Comparison of ENCODE assay signal across 8 cellular contexts in genomic region chr6:45741437-45742166, GRCh38.
DNase-seq lines count a peak whose midpoint lies in the region; ATAC-seq lines count a peak whose summit lies in the region.

No MANE protein-coding gene starts in this region.

- intact Hi-C loops in activated T-helper 2 cell treated with anti-CD3 and anti-CD28 coated beads, Interferon-gamma antibody, Interleukin-2, Interleukin-4, amounts not matched to agents 10 μg/mL and 5 μg/mL and 100 μg/mL, durations not matched to agents 14 hours and 24 hours and 36 hours (cut with micrococcal nuclease), result no loop called here

- H3K27me3 Mint-ChIP-seq in activated T-cell treated with anti-CD3 and anti-CD28 coated beads, Interleukin-2, amount 50 U/mL, for 4 hours (ENCODE audit: low read depth), result no peaks in the 10 kb centered on the region
- H3K27me3 Mint-ChIP-seq in activated T-helper 2 cell treated with anti-CD3 and anti-CD28 coated beads, Interferon-gamma antibody, Interleukin-2, Interleukin-4, amounts not matched to agents 10 μg/mL and 5 μg/mL and 100 μg/mL, durations not matched to agents 14 hours and 24 hours and 36 hours (ENCODE audit: low read depth), result no peaks in the 10 kb centered on the region
- peaks cover 0 to 6% of the 10 kb centered on the region in 2 donors for H3K27me3 Mint-ChIP-seq in natural killer cell treated with Interleukin-12 subunit alpha and Interleukin-12 subunit beta and Interleukin-15 and Interleukin-18, amount 100 ng/mL, for 72 hours

- DNase-seq in activated T-cell treated with anti-CD3 and anti-CD28 coated beads, Interleukin-2, amount 50 U/mL, for 4 hours, result no peak
- DNase-seq in activated T-cell treated with anti-CD3 and anti-CD28 coated beads for 4 hours, result no peak
- DNase-seq in activated T-helper 2 cell treated with anti-CD3 and anti-CD28 coated beads, Interferon-gamma antibody, Interleukin-2, Interleukin-4, amounts not matched to agents 10 μg/mL and 5 μg/mL and 100 μg/mL, durations not matched to agents 14 hours and 24 hours and 36 hours (ENCODE audit: low spot score), result no peak
- DNase-seq in natural killer cell treated with Interleukin-12 subunit alpha and Interleukin-12 subunit beta and Interleukin-15 and Interleukin-18, amount 100 ng/mL, for 72 hours (ENCODE audit: low spot score), result no peak
- no peak for DNase-seq in HUDEP-2 (lab: John Stamatoyannopoulos, UW; ENCODE audit: unreplicated experiment in 76 of 76)
- DNase-seq in EL, result no peak
- DNase-seq in hepatic stellate cell (ENCODE audit: low spot score), result no peak

- no peaks in the 10 kb centered on the region for H3K9me3 Mint-ChIP-seq in activated T-cell treated with anti-CD3 and anti-CD28 coated beads, Interleukin-2, amount 50 U/mL, for 4 hours
- H3K9me3 Mint-ChIP-seq in activated T-helper 2 cell treated with anti-CD3 and anti-CD28 coated beads, Interferon-gamma antibody, Interleukin-2, Interleukin-4, amounts not matched to agents 10 μg/mL and 5 μg/mL and 100 μg/mL, durations not matched to agents 14 hours and 24 hours and 36 hours, result no peaks in the 10 kb centered on the region
- no peaks in the 10 kb centered on the region for H3K9me3 Mint-ChIP-seq in natural killer cell treated with Interleukin-12 subunit alpha and Interleukin-12 subunit beta and Interleukin-15 and Interleukin-18, amount 100 ng/mL, for 72 hours

- no peaks in the 10 kb centered on the region for H3K36me3 Mint-ChIP-seq in activated T-cell treated with anti-CD3 and anti-CD28 coated beads, Interleukin-2, amount 50 U/mL, for 4 hours (ENCODE audit: insufficient read depth)
- no peaks in the 10 kb centered on the region for H3K36me3 Mint-ChIP-seq in activated T-helper 2 cell treated with anti-CD3 and anti-CD28 coated beads, Interferon-gamma antibody, Interleukin-2, Interleukin-4, amounts not matched to agents 10 μg/mL and 5 μg/mL and 100 μg/mL, durations not matched to agents 14 hours and 24 hours and 36 hours (ENCODE audit: low read depth)
- H3K36me3 Mint-ChIP-seq in natural killer cell treated with Interleukin-12 subunit alpha and Interleukin-12 subunit beta and Interleukin-15 and Interleukin-18, amount 100 ng/mL, for 72 hours, result no peaks in the 10 kb centered on the region

- peak overlapping the region; percentile 76 for H3K27ac Mint-ChIP-seq in activated T-helper 2 cell treated with anti-CD3 and anti-CD28 coated beads, Interferon-gamma antibody, Interleukin-2, Interleukin-4, amounts not matched to agents 10 μg/mL and 5 μg/mL and 100 μg/mL, durations not matched to agents 14 hours and 24 hours and 36 hours
- H3K27ac Mint-ChIP-seq in natural killer cell treated with Interleukin-12 subunit alpha and Interleukin-12 subunit beta and Interleukin-15 and Interleukin-18, amount 100 ng/mL, for 72 hours, result peak overlapping the region; percentile 74 to 80

- ATAC-seq in activated T-cell treated with anti-CD3 and anti-CD28 coated beads, Interleukin-2, amount 50 U/mL, for 4 hours, result peak; percentile 16 to 29
- ATAC-seq in HG03354 (IDR thresholded peaks at IDR 0.05; ENCODE audit: poor library complexity, severe bottlenecking, unreplicated experiment), result peak; percentile 72
- ATAC-seq in natural killer cell treated with Interleukin-12 subunit alpha and Interleukin-12 subunit beta and Interleukin-15 and Interleukin-18, amount 100 ng/mL, for 72 hours, result peak; percentile 80 to 83

- no peak overlapping the region for H3K4me3 Mint-ChIP-seq in activated T-cell treated with anti-CD3 and anti-CD28 coated beads, Interleukin-2, amount 50 U/mL, for 4 hours
- no peak overlapping the region for H3K4me3 Mint-ChIP-seq in activated T-helper 2 cell treated with anti-CD3 and anti-CD28 coated beads, Interferon-gamma antibody, Interleukin-2, Interleukin-4, amounts not matched to agents 10 μg/mL and 5 μg/mL and 100 μg/mL, durations not matched to agents 14 hours and 24 hours and 36 hours (ENCODE audit: low read depth)
- H3K4me3 Mint-ChIP-seq in natural killer cell treated with Interleukin-12 subunit alpha and Interleukin-12 subunit beta and Interleukin-15 and Interleukin-18, amount 100 ng/mL, for 72 hours, result peak overlapping the region; percentile 56

- H3K4me1 Mint-ChIP-seq in activated T-cell treated with anti-CD3 and anti-CD28 coated beads, Interleukin-2, amount 50 U/mL, for 4 hours (ENCODE audit: low read depth), result peaks cover 28% of the 10 kb centered on the region
- peaks cover 52% of the 10 kb centered on the region for H3K4me1 Mint-ChIP-seq in activated T-helper 2 cell treated with anti-CD3 and anti-CD28 coated beads, Interferon-gamma antibody, Interleukin-2, Interleukin-4, amounts not matched to agents 10 μg/mL and 5 μg/mL and 100 μg/mL, durations not matched to agents 14 hours and 24 hours and 36 hours (ENCODE audit: low read depth)
- H3K4me1 Mint-ChIP-seq in natural killer cell treated with Interleukin-12 subunit alpha and Interleukin-12 subunit beta and Interleukin-15 and Interleukin-18, amount 100 ng/mL, for 72 hours (ENCODE audit: low read depth in 2 of 2), result peaks cover 28 to 51% of the 10 kb centered on the region in 2 donors

Comparison
In these comparisons a context has a peak if more than half of its experiments do, and no peak if none do; other contexts are left out.
1. ATAC-seq: peak in every context shown above with its lines; median percentile 82 in natural killer cell treated with Interleukin-12 subunit alpha and Interleukin-12 subunit beta and Interleukin-15 and Interleukin-18, amount 100 ng/mL, for 72 hours; 72 in HG03354; 22 in activated T-cell treated with anti-CD3 and anti-CD28 coated beads, Interleukin-2, amount 50 U/mL, for 4 hours.